ENCODE assay signal across 8 cellular contexts in the genomic region with DNA sequence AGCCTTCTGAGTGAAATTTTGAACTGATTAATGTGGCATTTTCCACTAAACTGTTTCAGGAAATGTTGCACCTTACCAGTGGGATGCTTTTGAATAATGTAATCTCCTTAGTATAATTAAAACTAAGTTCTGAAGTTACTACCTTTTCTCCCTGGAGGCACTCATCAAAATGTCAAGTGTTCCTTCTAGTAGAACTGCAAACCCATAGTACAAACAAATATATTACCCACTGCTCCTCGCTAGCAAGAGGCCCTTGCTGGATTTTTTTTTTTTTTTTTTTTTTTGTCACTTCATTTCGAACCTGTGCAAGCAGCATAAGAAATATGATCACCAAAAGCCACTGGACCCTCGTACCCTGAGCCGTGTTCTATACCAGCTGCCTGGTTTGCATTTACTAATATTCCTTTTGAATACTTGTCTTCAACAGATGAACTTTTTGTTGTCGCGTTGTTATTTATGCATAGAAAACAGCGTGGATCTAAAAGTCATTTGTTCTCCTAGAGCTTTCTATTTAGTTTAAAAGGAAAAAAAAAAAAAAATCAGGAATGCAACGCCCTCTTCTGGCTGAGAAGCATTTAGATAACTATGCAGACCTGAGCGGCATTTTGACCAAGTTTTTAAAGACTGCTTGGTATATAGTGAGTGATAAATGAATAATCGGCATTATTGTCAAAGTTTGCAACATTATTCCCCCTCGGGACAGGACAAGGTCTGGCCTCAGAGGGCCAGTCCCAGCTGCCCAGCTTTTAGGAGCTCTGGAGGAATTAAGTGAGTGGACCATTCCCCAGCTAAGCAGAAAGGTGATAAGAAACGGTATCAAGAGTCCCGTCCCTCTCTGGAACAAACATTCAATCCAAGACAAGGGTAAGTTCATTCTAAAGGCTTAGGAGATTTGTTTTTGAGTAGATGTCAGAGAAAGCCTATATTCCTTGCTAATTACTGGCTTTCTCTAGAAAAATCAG.
DNase-seq lines count a peak whose midpoint lies in the region; ATAC-seq and TF ChIP-seq lines count a peak whose summit lies in the region.

No MANE protein-coding gene starts in this region.

- no peaks in the 10 kb centered on the region for H3K4me1 ChIP-seq in BE2C

- no peaks in the 10 kb centered on the region for H3K9me3 Mint-ChIP-seq in HFFc6

- peaks cover 4% of the 10 kb centered on the region for H3K27me3 Mint-ChIP-seq in HFFc6 (ENCODE audit: insufficient read depth)

- peak; percentile 40 for ATAC-seq in left colon

- no peaks in the 10 kb centered on the region for H3K36me3 Mint-ChIP-seq in HFFc6 (ENCODE audit: low read depth)

- H3K4me3 ChIP-seq in BE2C (ENCODE audit: low read depth, low read length) (no peak overlapping the region), coronary artery (no peak overlapping the region)

- H3K27me3 ChIP-seq in BE2C, result peaks cover 11% of the 10 kb centered on the region; the same call in 1 of the 2 replicates

- no peak overlapping the region for H3K27ac Mint-ChIP-seq in HFFc6

- H3K4me1 Mint-ChIP-seq in HFFc6 (ENCODE audit: low read depth), result 0 out of 2 replicates have a peak, but pooled peaks cover 4% of the 10 kb centered on the region

- H3K9me3 ChIP-seq in BE2C, result no peaks in the 10 kb centered on the region

- peak; percentile 64 for TF ChIP-seq CTCF in BE2C (IDR thresholded peaks at IDR 0.05; ENCODE audit: low read depth, low read length)
- peak; percentile 82 for TF ChIP-seq CTCF in HFFc6 (IDR thresholded peaks at IDR 0.05)
- TF ChIP-seq CTCF in VCaP (conservative IDR thresholded peaks at IDR 0.05), result peak; percentile 75
- no peak for TF ChIP-seq CTCF in coronary artery (IDR thresholded peaks at IDR 0.05)

- no peak for DNase-seq in BE2C
- DNase-seq in HFFc6, result peak; percentile 1
- DNase-seq in left colon, result no peak
- DNase-seq in coronary artery (ENCODE audit: low spot score), result no peak
- no peak for DNase-seq in effector CD4-positive, alpha-beta T cell
- DNase-seq in stimulated activated CD8-positive, alpha-beta memory T cell treated with anti-CD3 and anti-CD28 coated beads, Interleukin-4, amount 100 ng/mL, for 48 hours, result no peak
- no peak for DNase-seq in activated T-cell treated with anti-CD3 and anti-CD28 coated beads, Interleukin-2, amount 50 U/mL, for 48 hours

- H3K4me3 Mint-ChIP-seq in HFFc6, result peak overlapping the region; percentile 50

- intact Hi-C loops in left colon (cut with DNase I, micrococcal nuclease), result no loop called here

- H3K36me3 ChIP-seq in BE2C, result no peaks in the 10 kb centered on the region

- 0 out of 2 replicates have a peak overlapping the region, but pooled peaks have one; percentile 6 for H3K27ac ChIP-seq in VCaP
- no peak overlapping the region for H3K27ac ChIP-seq in coronary artery
